8 cellular contexts compared by ENCODE assay signal in genomic region chr15:82365692-82366323, GRCh38. TPM values are rescaled to one million over a fixed set of nuclear protein-coding genes. Genes with fewer than 3 reads are reported as not detected.
DNase-seq lines count a peak whose midpoint lies in the region; ATAC-seq, FAIRE-seq and TF ChIP-seq lines count a peak whose summit lies in the region.
"Not testable (repeated sequence)": the region's sequence is repeated elsewhere in the genome, so short reads cannot be mapped to it uniquely, and the experiment has no call there.

No MANE protein-coding gene starts in this region.

- ATAC-seq in GM19351 (IDR thresholded peaks at IDR 0.05; ENCODE audit: unreplicated experiment) (peak; percentile 98), HG02852 (IDR thresholded peaks at IDR 0.05; ENCODE audit: unreplicated experiment) (peak; percentile 92), lung (ENCODE audit: insufficient read depth, low FRiP score) (peak; percentile 58)

- H3K14ac ChIP-seq in H1 (ENCODE audit: insufficient read length), result not testable (repeated sequence)

- not testable (repeated sequence) for H3K27me3 ChIP-seq in BE2C; H1 (replicated peaks in 1 of 4; ENCODE audit: control insufficient read depth in 3 of 4, extremely low read depth in 1 of 4, insufficient read depth in 3 of 4, low read length in 3 of 4); lung (ENCODE audit: control insufficient read depth, insufficient read depth)

- not testable (repeated sequence) for H3K4me3 ChIP-seq in BE2C (ENCODE audit: low read depth, low read length); H1 (ENCODE audit: extremely low read depth in 1 of 4, insufficient read depth in 2 of 4, low read depth in 3 of 4, low read length in 4 of 4); lung

- TF ChIP-seq RAD21 in H1 (IDR thresholded peaks at IDR 0.05 in 1 of 2, conservative IDR thresholded peaks at IDR 0.05 in 1 of 2; ENCODE audit: low read depth in 2 of 2, low read length in 2 of 2), result peak; percentile 23; a peak in 3 of 4 replicates

- H2AK5ac ChIP-seq in H1 (ENCODE audit: low read depth, low read length), result not testable (repeated sequence)

- POLR2A ChIA-PET in H1 (lab: Charles Lee; ENCODE audit: partially characterized antibody), result not testable (repeated sequence)

- H3K79me2 ChIP-seq in H1 (ENCODE audit: control insufficient read depth in 1 of 2, insufficient read depth in 2 of 2, low read length in 2 of 2), result not testable (repeated sequence)

- H3K18ac ChIP-seq in H1 (ENCODE audit: extremely low read depth, low read length), result not testable (repeated sequence)

- WGBS in H1 (ENCODE audit: extremely low coverage in 1 of 2, insufficient coverage in 1 of 2, insufficient read length in 1 of 2, insufficient replicate concordance in 2 of 2, low coverage in 1 of 2, low lambda C conversion rate in 2 of 2, missing lambda C conversion rate in 1 of 2), 2 experiments, result 0% methylated on average over 1 of the region's 6 CpGs; no CpG with 5 or more reads in 1 of the 2 experiments
- 0 to 4% methylated on average over 1 to 2 of the region's 6 CpGs for WGBS in lung, 2 donors

- not testable (repeated sequence) for H4K5ac ChIP-seq in H1 (ENCODE audit: insufficient read length, low read depth, low read length)

- not testable (repeated sequence) for H2BK20ac ChIP-seq in H1 (ENCODE audit: low read length)

- CTCF ChIA-PET in H1 (lab: Charles Lee; ENCODE audit: partially characterized antibody), result not testable (repeated sequence)

- H3K36me3 ChIP-seq in BE2C; H1 (ENCODE audit: control insufficient read depth in 2 of 4, insufficient read depth in 4 of 4, low read length in 3 of 4); lung (ENCODE audit: control insufficient read depth in 2 of 2, insufficient read depth in 2 of 2, low read length in 2 of 2): not testable (repeated sequence)

- H2BK15ac ChIP-seq in H1 (ENCODE audit: low read length), result not testable (repeated sequence)

- not testable (repeated sequence) for H3K23ac ChIP-seq in H1 (ENCODE audit: insufficient read length)

- not testable (repeated sequence) for H3K79me1 ChIP-seq in H1 (ENCODE audit: low read depth, low read length)

- not testable (repeated sequence) for H3K27ac ChIP-seq in H1 (ENCODE audit: low read depth, low read length); lung (ENCODE audit: low read depth in 1 of 2, low read length in 1 of 2)

- H3K56ac ChIP-seq in H1 (replicated peaks; ENCODE audit: insufficient read length, low read depth, low read length), result not testable (repeated sequence)

- H4K20me1 ChIP-seq in H1 (replicated peaks in 1 of 2; ENCODE audit: control insufficient read depth in 1 of 2, insufficient read depth in 2 of 2, low read length in 2 of 2), result not testable (repeated sequence)

- H2BK5ac ChIP-seq in H1 (ENCODE audit: low read depth, low read length), result not testable (repeated sequence)

- peak; percentile 33 for DNase-seq in BE2C
- DNase-seq in RCC 7860 (ENCODE audit: low spot score); H1 (ENCODE audit: low read depth in 1 of 2, low spot score in 2 of 2); lung (ENCODE audit: low spot score): not testable (repeated sequence)
- peak; percentile 55 to 58 for DNase-seq in activated T-cell treated with anti-CD3 and anti-CD28 coated beads, Interleukin-2, amount 50 U/mL, for 48 hours
- DNase-seq in stimulated activated CD4-positive, alpha-beta T cell treated with anti-CD3 and anti-CD28 coated beads, TNF-alpha, amount 100 ng/mL, for 48 hours (ENCODE audit: low read depth in 3 of 3), result peak in 2 of 3 donors; percentile 9 to 31

- H4K8ac ChIP-seq in H1 (ENCODE audit: extremely low read depth, insufficient read depth, low read length), result not testable (repeated sequence)

- not testable (repeated sequence) for H2BK120ac ChIP-seq in H1 (replicated peaks; ENCODE audit: low read depth, low read length)

- H3K4ac ChIP-seq in H1 (replicated peaks; ENCODE audit: insufficient read length, low read depth, low read length), result not testable (repeated sequence)

- not testable (repeated sequence) for H3K23me2 ChIP-seq in H1 (ENCODE audit: low read depth, low read length)

- not testable (repeated sequence) for H4K91ac ChIP-seq in H1 (replicated peaks; ENCODE audit: insufficient read length, low read length)

- not testable (repeated sequence) for H3K4me1 ChIP-seq in BE2C; H1 (replicated peaks in 1 of 4; ENCODE audit: control insufficient read depth in 3 of 4, insufficient read depth in 4 of 4, low read length in 3 of 4); lung (ENCODE audit: control insufficient read depth in 2 of 2, insufficient read depth in 2 of 2, low read length in 2 of 2)

- not testable (repeated sequence) for TF ChIP-seq EP300 in H1 (IDR thresholded peaks at IDR 0.05; ENCODE audit: borderline replicate concordance in 1 of 2, low read depth in 2 of 2, low read length in 2 of 2)

- TF ChIP-seq CTCF in BE2C (IDR thresholded peaks at IDR 0.05; ENCODE audit: low read depth, low read length), result peak; percentile 20; the same call in 1 of the 2 replicates
- not testable (repeated sequence) for TF ChIP-seq CTCF in H1 (IDR thresholded peaks at IDR 0.05; ENCODE audit: control extremely low read depth in 1 of 3, insufficient read depth in 1 of 3, low read depth in 1 of 3, low read length in 3 of 3); lung (IDR thresholded peaks at IDR 0.05; ENCODE audit: control extremely low read depth, extremely low read depth)

- not testable (repeated sequence) for H2AFZ ChIP-seq in H1 (ENCODE audit: low read length)

- not testable (repeated sequence) for H3K9ac ChIP-seq in H1 (replicated peaks in 1 of 4; ENCODE audit: extremely low read depth in 1 of 4, low read depth in 3 of 4, low read length in 3 of 4)

- H3K9me3 ChIP-seq in BE2C; H1 (ENCODE audit: insufficient read depth in 2 of 2, low read depth in 1 of 2, low read length in 1 of 2); lung (ENCODE audit: control insufficient read depth in 2 of 2, insufficient read depth in 1 of 2, low read length in 1 of 2): not testable (repeated sequence)

- not testable (repeated sequence) for TF ChIP-seq POLR2A in H1 (IDR thresholded peaks at IDR 0.05; ENCODE audit: control extremely low read depth in 1 of 2, low read depth in 2 of 2, low read length in 2 of 2)

- H3K4me2 ChIP-seq in H1 (ENCODE audit: insufficient read depth in 1 of 2, low read depth in 2 of 2, low read length in 2 of 2), result not testable (repeated sequence)

- not testable (repeated sequence) for H2BK12ac ChIP-seq in H1 (ENCODE audit: low read depth, low read length)

- peak; percentile 71 for FAIRE-seq in RCC 7860 (lab: Jason Lieb, UNC)
- FAIRE-seq in H1 (lab: Jason Lieb, UNC), result not testable (repeated sequence)

RNA-seq across cellular contexts. Expression of gene GOLGA6L10, which starts 16.5 kb away (rescaled TPM):
- 3.5 TPM for polyA plus RNA-seq in BE2C (2012; ENCODE audit: insufficient read depth, insufficient read length, low read depth)
- 3.7 and 4.0 TPM in 2 replicates for total RNA-seq in H1 (2021; fragmentation: NEBNext Ultra II Directional; extraction: Animal tissue kit (Norgen Biotek cat#: 25700))
- polyA plus RNA-seq in H1 (2011; rRNA removed), result 0.91 and 1.3 TPM in 2 replicates
- 3.0 TPM for polyA plus RNA-seq in H1 (2011; cell fraction: cytosol; rRNA removed)
- polyA plus RNA-seq in H1 (2011; cell fraction: nucleus; rRNA removed), result 5.9 TPM
- polyA plus RNA-seq in H1 (2012, experiment 1 of 2), result 3.4 to 5.3 TPM (median 4.0 TPM) in 4 replicates
- 0.07 TPM for polyA plus RNA-seq in H1 (2012, experiment 2 of 2)
- 0.89 TPM for polyA plus RNA-seq in H1 (2013, experiment 1 of 2)
- 0.87 TPM for polyA plus RNA-seq in H1 (2013, experiment 2 of 2)
- 0.28 and 0.85 TPM in 2 replicates for polyA minus RNA-seq in H1 (2011; rRNA and poly(A)+ RNA removed)
- 1.5 TPM for polyA minus RNA-seq in H1 (2011; cell fraction: cytosol; rRNA and poly(A)+ RNA removed)
- polyA minus RNA-seq in H1 (2011; cell fraction: nucleus; rRNA and poly(A)+ RNA removed), result 4.3 TPM
- total RNA-seq in lung, result 1 to 10 TPM; 2.6 to 7.0 TPM
- polyA plus RNA-seq in lung, result 1 to 10 TPM in 1 of 2 donors, under 1 TPM in 1; 0.63 to 2.8 TPM
